24 cellular contexts compared by ENCODE assay signal in genomic region chr15:65877752-65878151, GRCh38. TPM values are rescaled to one million over a fixed set of nuclear protein-coding genes. Genes with fewer than 3 reads are reported as not detected.
DNase-seq lines count a peak whose midpoint lies in the region; ATAC-seq and TF ChIP-seq lines count a peak whose summit lies in the region.
"Had no signal": no experiment of that assay in that cellular context is flagged by ENCODE, and none has a peak within 500 bp of the region (broad histone marks: within the 10 kb centered on the region; RNA-seq: fewer than 3 reads in every experiment).

No MANE protein-coding gene starts in this region.

- H3K9me3 ChIP-seq in right cardiac atrium (ENCODE audit: control insufficient read depth, low read length): no peaks in the 10 kb centered on the region
- H3K9me3 ChIP-seq: BLaER1 treated with 17β-estradiol and CSF1 and Interleukin-3, amounts not matched to agents 10 nM and 100 nM; Peyer's patch had no signal

- H3K27ac Mint-ChIP-seq in activated T-cell treated with anti-CD3 and anti-CD28 coated beads, Interleukin-2, amount 50 U/mL, for 72 hours: peak overlapping the region; percentile 36
- H3K27ac Mint-ChIP-seq in T-helper 2 cell treated with Interferon-gamma antibody and Interleukin-4, amounts not matched to agents 5 μg/mL and 100 μg/mL, for 36 hours: peak overlapping the region; percentile 58
- H3K27ac Mint-ChIP-seq in stimulated activated effector memory CD8-positive, alpha-beta T cell treated with anti-CD3 and anti-CD28 coated beads, Interleukin-12 subunit alpha, Interleukin-12 subunit beta, amount 100 ng/mL, for 72 hours: no peak overlapping the region

- no peak overlapping the region for H3K27ac ChIP-seq in right cardiac atrium (ENCODE audit: low read length)
- H3K27ac ChIP-seq: BLaER1 treated with 17β-estradiol and CSF1 and Interleukin-3, amounts not matched to agents 10 nM and 100 nM; HL-60; Peyer's patch had no signal

- no peaks in the 10 kb centered on the region for H3K27me3 ChIP-seq in right cardiac atrium (ENCODE audit: control insufficient read depth, insufficient read depth)
- H3K27me3 ChIP-seq: BLaER1 treated with 17β-estradiol and CSF1 and Interleukin-3, amounts not matched to agents 10 nM and 100 nM; Peyer's patch had no signal

- peak overlapping the region in 1 of 2 donors; percentile 33 for H3K4me3 Mint-ChIP-seq in activated T-cell treated with anti-CD3 and anti-CD28 coated beads, Interleukin-2, amount 50 U/mL, for 72 hours
- no peak overlapping the region for H3K4me3 Mint-ChIP-seq in T-helper 2 cell treated with Interferon-gamma antibody and Interleukin-4, amounts not matched to agents 5 μg/mL and 100 μg/mL, for 36 hours
- H3K4me3 Mint-ChIP-seq in stimulated activated effector memory CD8-positive, alpha-beta T cell treated with anti-CD3 and anti-CD28 coated beads, Interleukin-12 subunit alpha, Interleukin-12 subunit beta, amount 100 ng/mL, for 72 hours: no peak overlapping the region
- H3K4me3 Mint-ChIP-seq: CD4-positive, alpha-beta memory T cell had no signal

- H3K4me1 Mint-ChIP-seq in activated T-cell treated with anti-CD3 and anti-CD28 coated beads, Interleukin-2, amount 50 U/mL, for 72 hours (ENCODE audit: low read depth): peaks cover 61% of the 10 kb centered on the region
- H3K4me1 Mint-ChIP-seq in T-helper 2 cell treated with Interferon-gamma antibody and Interleukin-4, amounts not matched to agents 5 μg/mL and 100 μg/mL, for 36 hours (ENCODE audit: low read depth): peaks cover 26% of the 10 kb centered on the region
- H3K4me1 Mint-ChIP-seq in stimulated activated effector memory CD8-positive, alpha-beta T cell treated with anti-CD3 and anti-CD28 coated beads, Interleukin-12 subunit alpha, Interleukin-12 subunit beta, amount 100 ng/mL, for 72 hours: peaks cover 14% of the 10 kb centered on the region

- intact Hi-C loops in right cardiac atrium (cut with DNase I): no loop called here

- WGBS in right cardiac atrium: 92% methylated on average over 3 of the region's 3 CpGs

- peaks cover 2% of the 10 kb centered on the region for H3K4me1 ChIP-seq in right cardiac atrium (ENCODE audit: control insufficient read depth, insufficient read depth, low read length)

- H3K27me3 Mint-ChIP-seq in activated T-cell treated with anti-CD3 and anti-CD28 coated beads, Interleukin-2, amount 50 U/mL, for 72 hours (ENCODE audit: low read depth): no peaks in the 10 kb centered on the region
- H3K27me3 Mint-ChIP-seq in T-helper 2 cell treated with Interferon-gamma antibody and Interleukin-4, amounts not matched to agents 5 μg/mL and 100 μg/mL, for 36 hours (ENCODE audit: low read depth): no peaks in the 10 kb centered on the region
- H3K27me3 Mint-ChIP-seq: CD4-positive, alpha-beta memory T cell had no signal

- ATAC-seq in activated T-cell treated with anti-CD3 and anti-CD28 coated beads, Interleukin-2, amount 50 U/mL, for 72 hours (replicated peaks in 1 of 2): peak; percentile 61 to 75
- ATAC-seq in stimulated activated effector memory CD8-positive, alpha-beta T cell treated with anti-CD3 and anti-CD28 coated beads, Interleukin-12 subunit alpha, Interleukin-12 subunit beta, amount 100 ng/mL, for 72 hours: peak; percentile 52
- ATAC-seq in right cardiac atrium: no peak

- H3K4me3 ChIP-seq in fibroblast of villous mesenchyme (ENCODE audit: low read depth, low read length): no peak overlapping the region
- H3K4me3 ChIP-seq in right cardiac atrium (ENCODE audit: low read length): no peak overlapping the region
- H3K4me3 ChIP-seq: BLaER1 treated with 17β-estradiol and CSF1 and Interleukin-3, amounts not matched to agents 10 nM and 100 nM; Peyer's patch had no signal

- no peaks in the 10 kb centered on the region for H3K9me3 Mint-ChIP-seq in activated T-cell treated with anti-CD3 and anti-CD28 coated beads, Interleukin-2, amount 50 U/mL, for 72 hours
- H3K9me3 Mint-ChIP-seq in T-helper 2 cell treated with Interferon-gamma antibody and Interleukin-4, amounts not matched to agents 5 μg/mL and 100 μg/mL, for 36 hours: no peaks in the 10 kb centered on the region
- no peaks in the 10 kb centered on the region for H3K9me3 Mint-ChIP-seq in stimulated activated effector memory CD8-positive, alpha-beta T cell treated with anti-CD3 and anti-CD28 coated beads, Interleukin-12 subunit alpha, Interleukin-12 subunit beta, amount 100 ng/mL, for 72 hours
- H3K9me3 Mint-ChIP-seq: CD4-positive, alpha-beta memory T cell had no signal

- no peak for DNase-seq in activated T-cell treated with anti-CD3 and anti-CD28 coated beads, Interleukin-2, amount 50 U/mL, for 72 hours
- DNase-seq in activated T-cell treated with anti-CD3 and anti-CD28 coated beads, Interleukin-2, amount 50 U/mL, for 1 hour: no peak
- no peak for DNase-seq in T-helper 2 cell treated with Interferon-gamma antibody and Interleukin-4, amounts not matched to agents 5 μg/mL and 100 μg/mL, for 36 hours (ENCODE audit: low spot score)
- DNase-seq in fibroblast of villous mesenchyme (ENCODE audit: low read depth) (peak; percentile 69), right cardiac atrium (no peak), superior temporal gyrus (ENCODE audit: extremely low spot score) (no peak)
- no peak for DNase-seq in stimulated activated effector memory CD8-positive, alpha-beta T cell treated with anti-CD3 and anti-CD28 coated beads, Interleukin-12 subunit alpha, Interleukin-12 subunit beta, amount 100 ng/mL, for 72 hours (ENCODE audit: low spot score in 2 of 2)
- DNase-seq: AML-193; CD4-positive, alpha-beta memory T cell; COR-L47; DMS53; NCI-H1048; NCI-H1417 treated with DMSO at 0.1 percent for 48 hours; NCI-H1694 treated with DMSO at 0.1 percent for 48 hours; NCI-H2081; NCI-H2171; NCI-H226; NCI-H510A; NCI-H69; OCI-M1; Peyer's patch; SHP77 treated with DMSO at 0.1 percent for 48 hours had no signal

- peaks cover 0 to 10% of the 10 kb centered on the region in 2 donors for H3K36me3 Mint-ChIP-seq in activated T-cell treated with anti-CD3 and anti-CD28 coated beads, Interleukin-2, amount 50 U/mL, for 72 hours (ENCODE audit: insufficient read depth in 2 of 2)
- peaks cover 45% of the 10 kb centered on the region for H3K36me3 Mint-ChIP-seq in T-helper 2 cell treated with Interferon-gamma antibody and Interleukin-4, amounts not matched to agents 5 μg/mL and 100 μg/mL, for 36 hours (ENCODE audit: low read depth)
- H3K36me3 Mint-ChIP-seq in stimulated activated effector memory CD8-positive, alpha-beta T cell treated with anti-CD3 and anti-CD28 coated beads, Interleukin-12 subunit alpha, Interleukin-12 subunit beta, amount 100 ng/mL, for 72 hours: peaks cover 94% of the 10 kb centered on the region

- TF ChIP-seq CTCF in fibroblast of villous mesenchyme (IDR thresholded peaks at IDR 0.05; ENCODE audit: insufficient read depth, low read depth, low read length): no peak

RNA-seq across cellular contexts. Expression of gene RAB11A, which starts 8.5 kb away (rescaled TPM):
- total RNA-seq in activated T-cell treated with anti-CD3 and anti-CD28 coated beads, Interleukin-2, amount 50 U/mL, for 72 hours: 100 to 1,000 TPM; 137 to 145 TPM
- total RNA-seq in fibroblast of villous mesenchyme (50.3 and 51.0 TPM in 2 replicates), right cardiac atrium (100 to 1,000 TPM; 150 to 180 (median 163) TPM)
- polyA plus RNA-seq in right cardiac atrium: 136 TPM

Comparison
In these comparisons a context has a peak if more than half of its experiments do, and no peak if none do; other contexts are left out.
1. ATAC-seq: peak in activated T-cell treated with anti-CD3 and anti-CD28 coated beads, Interleukin-2, amount 50 U/mL, for 72 hours (2 of 2) and stimulated activated effector memory CD8-positive, alpha-beta T cell treated with anti-CD3 and anti-CD28 coated beads, Interleukin-12 subunit alpha, Interleukin-12 subunit beta, amount 100 ng/mL, for 72 hours (single experiment); none in right cardiac atrium (0 of 2).